ENCODE assay signal across 2 cellular contexts in the genomic region with DNA sequence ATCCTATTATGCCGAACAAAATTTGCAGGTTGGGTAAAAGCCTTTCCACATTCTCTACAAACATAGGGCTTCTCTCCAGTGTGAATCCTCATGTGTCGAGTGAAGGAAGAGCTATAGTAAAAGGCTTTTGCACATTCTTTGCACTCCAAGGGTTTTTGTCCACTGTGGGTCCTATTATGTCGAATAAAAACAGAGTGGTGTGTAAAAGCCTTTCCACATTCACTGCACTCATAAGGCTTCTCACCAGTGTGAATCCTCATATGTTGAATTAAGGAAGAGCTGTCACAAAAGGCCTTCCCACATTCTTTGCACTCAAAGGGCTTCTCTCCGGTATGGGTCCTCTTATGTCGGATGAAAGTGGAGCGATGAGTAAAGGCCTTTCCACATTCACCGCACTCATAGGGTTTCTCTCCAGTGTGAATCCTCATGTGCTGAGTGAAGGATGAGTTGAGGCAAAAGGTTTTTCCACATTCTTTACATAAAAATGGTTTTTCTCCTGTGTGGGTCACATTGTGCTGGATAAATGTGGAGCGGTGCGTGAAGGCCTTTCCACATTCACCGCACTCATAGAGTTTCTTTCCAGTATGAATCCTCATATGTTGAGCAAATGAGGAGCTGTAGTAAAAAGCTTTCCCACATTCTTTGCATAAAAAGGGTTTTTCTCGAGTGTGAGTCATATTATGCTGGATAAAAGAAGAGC.
TF ChIP-seq lines count a peak whose summit lies in the region.

No MANE protein-coding gene starts in this region.

TF ChIP-seq in GM12878, 131 proteins besides CTCF, POLR2A, EP300 and RAD21:
- TF ChIP-seq ZNF274 (IDR thresholded peaks at IDR 0.05; ENCODE audit: insufficient read depth, insufficient read length) (peak; percentile 87), KLF5 (IDR thresholded peaks at IDR 0.05; ENCODE audit: partially characterized antibody) (peak; percentile 19)
- TF ChIP-seq, protein P1, sequence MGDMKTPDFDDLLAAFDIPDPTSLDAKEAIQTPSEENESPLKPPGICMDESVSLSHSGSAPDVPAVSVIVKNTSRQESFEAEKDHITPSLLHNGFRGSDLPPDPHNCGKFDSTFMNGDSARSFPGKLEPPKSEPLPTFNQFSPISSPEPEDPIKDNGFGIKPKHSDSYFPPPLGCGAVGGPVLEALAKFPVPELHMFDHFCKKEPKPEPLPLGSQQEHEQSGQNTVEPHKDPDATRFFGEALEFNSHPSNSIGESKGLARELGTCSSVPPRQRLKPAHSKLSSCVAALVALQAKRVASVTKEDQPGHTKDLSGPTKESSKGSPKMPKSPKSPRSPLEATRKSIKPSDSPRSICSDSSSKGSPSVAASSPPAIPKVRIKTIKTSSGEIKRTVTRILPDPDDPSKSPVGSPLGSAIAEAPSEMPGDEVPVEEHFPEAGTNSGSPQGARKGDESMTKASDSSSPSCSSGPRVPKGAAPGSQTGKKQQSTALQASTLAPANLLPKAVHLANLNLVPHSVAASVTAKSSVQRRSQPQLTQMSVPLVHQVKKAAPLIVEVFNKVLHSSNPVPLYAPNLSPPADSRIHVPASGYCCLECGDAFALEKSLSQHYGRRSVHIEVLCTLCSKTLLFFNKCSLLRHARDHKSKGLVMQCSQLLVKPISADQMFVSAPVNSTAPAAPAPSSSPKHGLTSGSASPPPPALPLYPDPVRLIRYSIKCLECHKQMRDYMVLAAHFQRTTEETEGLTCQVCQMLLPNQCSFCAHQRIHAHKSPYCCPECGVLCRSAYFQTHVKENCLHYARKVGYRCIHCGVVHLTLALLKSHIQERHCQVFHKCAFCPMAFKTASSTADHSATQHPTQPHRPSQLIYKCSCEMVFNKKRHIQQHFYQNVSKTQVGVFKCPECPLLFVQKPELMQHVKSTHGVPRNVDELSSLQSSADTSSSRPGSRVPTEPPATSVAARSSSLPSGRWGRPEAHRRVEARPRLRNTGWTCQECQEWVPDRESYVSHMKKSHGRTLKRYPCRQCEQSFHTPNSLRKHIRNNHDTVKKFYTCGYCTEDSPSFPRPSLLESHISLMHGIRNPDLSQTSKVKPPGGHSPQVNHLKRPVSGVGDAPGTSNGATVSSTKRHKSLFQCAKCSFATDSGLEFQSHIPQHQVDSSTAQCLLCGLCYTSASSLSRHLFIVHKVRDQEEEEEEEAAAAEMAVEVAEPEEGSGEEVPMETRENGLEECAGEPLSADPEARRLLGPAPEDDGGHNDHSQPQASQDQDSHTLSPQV (IDR thresholded peaks at IDR 0.05): no peak

TF ChIP-seq in liver, 16 proteins besides CTCF, POLR2A, EP300 and RAD21:
- TF ChIP-seq EGR1 (IDR thresholded peaks at IDR 0.05; ENCODE audit: low read depth in 2 of 2): no peak
- TF ChIP-seq, protein P2, sequence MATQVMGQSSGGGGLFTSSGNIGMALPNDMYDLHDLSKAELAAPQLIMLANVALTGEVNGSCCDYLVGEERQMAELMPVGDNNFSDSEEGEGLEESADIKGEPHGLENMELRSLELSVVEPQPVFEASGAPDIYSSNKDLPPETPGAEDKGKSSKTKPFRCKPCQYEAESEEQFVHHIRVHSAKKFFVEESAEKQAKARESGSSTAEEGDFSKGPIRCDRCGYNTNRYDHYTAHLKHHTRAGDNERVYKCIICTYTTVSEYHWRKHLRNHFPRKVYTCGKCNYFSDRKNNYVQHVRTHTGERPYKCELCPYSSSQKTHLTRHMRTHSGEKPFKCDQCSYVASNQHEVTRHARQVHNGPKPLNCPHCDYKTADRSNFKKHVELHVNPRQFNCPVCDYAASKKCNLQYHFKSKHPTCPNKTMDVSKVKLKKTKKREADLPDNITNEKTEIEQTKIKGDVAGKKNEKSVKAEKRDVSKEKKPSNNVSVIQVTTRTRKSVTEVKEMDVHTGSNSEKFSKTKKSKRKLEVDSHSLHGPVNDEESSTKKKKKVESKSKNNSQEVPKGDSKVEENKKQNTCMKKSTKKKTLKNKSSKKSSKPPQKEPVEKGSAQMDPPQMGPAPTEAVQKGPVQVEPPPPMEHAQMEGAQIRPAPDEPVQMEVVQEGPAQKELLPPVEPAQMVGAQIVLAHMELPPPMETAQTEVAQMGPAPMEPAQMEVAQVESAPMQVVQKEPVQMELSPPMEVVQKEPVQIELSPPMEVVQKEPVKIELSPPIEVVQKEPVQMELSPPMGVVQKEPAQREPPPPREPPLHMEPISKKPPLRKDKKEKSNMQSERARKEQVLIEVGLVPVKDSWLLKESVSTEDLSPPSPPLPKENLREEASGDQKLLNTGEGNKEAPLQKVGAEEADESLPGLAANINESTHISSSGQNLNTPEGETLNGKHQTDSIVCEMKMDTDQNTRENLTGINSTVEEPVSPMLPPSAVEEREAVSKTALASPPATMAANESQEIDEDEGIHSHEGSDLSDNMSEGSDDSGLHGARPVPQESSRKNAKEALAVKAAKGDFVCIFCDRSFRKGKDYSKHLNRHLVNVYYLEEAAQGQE (IDR thresholded peaks at IDR 0.05): no peak
- no peak for TF ChIP-seq FOXA1 (IDR thresholded peaks at IDR 0.05)
- no peak for TF ChIP-seq SP1 (IDR thresholded peaks at IDR 0.05)
- TF ChIP-seq, protein P3, sequence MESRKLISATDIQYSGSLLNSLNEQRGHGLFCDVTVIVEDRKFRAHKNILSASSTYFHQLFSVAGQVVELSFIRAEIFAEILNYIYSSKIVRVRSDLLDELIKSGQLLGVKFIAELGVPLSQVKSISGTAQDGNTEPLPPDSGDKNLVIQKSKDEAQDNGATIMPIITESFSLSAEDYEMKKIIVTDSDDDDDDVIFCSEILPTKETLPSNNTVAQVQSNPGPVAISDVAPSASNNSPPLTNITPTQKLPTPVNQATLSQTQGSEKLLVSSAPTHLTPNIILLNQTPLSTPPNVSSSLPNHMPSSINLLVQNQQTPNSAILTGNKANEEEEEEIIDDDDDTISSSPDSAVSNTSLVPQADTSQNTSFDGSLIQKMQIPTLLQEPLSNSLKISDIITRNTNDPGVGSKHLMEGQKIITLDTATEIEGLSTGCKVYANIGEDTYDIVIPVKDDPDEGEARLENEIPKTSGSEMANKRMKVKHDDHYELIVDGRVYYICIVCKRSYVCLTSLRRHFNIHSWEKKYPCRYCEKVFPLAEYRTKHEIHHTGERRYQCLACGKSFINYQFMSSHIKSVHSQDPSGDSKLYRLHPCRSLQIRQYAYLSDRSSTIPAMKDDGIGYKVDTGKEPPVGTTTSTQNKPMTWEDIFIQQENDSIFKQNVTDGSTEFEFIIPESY (IDR thresholded peaks at IDR 0.05): no peak
- TF ChIP-seq GABPA (IDR thresholded peaks at IDR 0.05 in 1 of 2, conservative IDR thresholded peaks at IDR 0.05 in 1 of 2): no peak
